Comparison of ENCODE assay signal across 15 cellular contexts in genomic region chr11:34621876-34622275, GRCh38. TPM values are rescaled to one million over a fixed set of nuclear protein-coding genes. Genes with fewer than 3 reads are reported as not detected.
DNase-seq lines count a peak whose midpoint lies in the region; ATAC-seq, FAIRE-seq and TF ChIP-seq lines count a peak whose summit lies in the region.
"Had no signal": no experiment of that assay in that cellular context is flagged by ENCODE, and none has a peak within 500 bp of the region (broad histone marks: within the 10 kb centered on the region; RNA-seq: fewer than 3 reads in every experiment).

No MANE protein-coding gene starts in this region.

- H3K27ac ChIP-seq in keratinocyte (ENCODE audit: control insufficient read depth, insufficient read depth, low read length), result peak overlapping the region; percentile 99
- H3K27ac ChIP-seq: neural progenitor cell, tibial artery had no signal

- BruUV-seq in Calu3 (replicated peaks; lab: Mats Ljungman, UMichigan), result no TSS peak

- no peak for ATAC-seq in HG03139 (IDR thresholded peaks at IDR 0.05; ENCODE audit: unreplicated experiment)
- ATAC-seq: activated T-cell treated with anti-CD3 and anti-CD28 coated beads, Interleukin-2, amount 50 U/mL, for 4 hours had no signal

- FAIRE-seq in keratinocyte (lab: Jason Lieb, UNC), result peak; percentile 87

- H3K4me2 ChIP-seq in keratinocyte (ENCODE audit: control insufficient read depth, extremely low read depth, insufficient read depth, low read depth, low read length), result peak overlapping the region; percentile 94
- H3K4me2 ChIP-seq: neural progenitor cell had no signal

- no peaks in the 10 kb centered on the region for H3K9me3 ChIP-seq in keratinocyte (ENCODE audit: control insufficient read depth, low read depth, low read length)
- H3K9me3 ChIP-seq: tibial artery had no signal

- no peak for TF ChIP-seq CTCF in Calu3 (IDR thresholded peaks at IDR 0.05; ENCODE audit: unreplicated experiment)
- no peak for TF ChIP-seq CTCF in keratinocyte (optimal IDR thresholded peaks at IDR 0.05 in 1 of 3, IDR thresholded peaks at IDR 0.05 in 1 of 3, conservative IDR thresholded peaks at IDR 0.05 in 1 of 3; ENCODE audit: extremely low read depth in 1 of 3, insufficient read depth in 2 of 3, low read length in 3 of 3)
- TF ChIP-seq CTCF in GM10248 (IDR thresholded peaks at IDR 0.05; ENCODE audit: control extremely low read depth, extremely low read depth, low read depth, missing control alignments), result no peak

- H4K20me1 ChIP-seq in keratinocyte (ENCODE audit: control insufficient read depth, extremely low read depth, insufficient read depth, low read length), result no peaks in the 10 kb centered on the region

- H3K27ac Mint-ChIP-seq in Calu3 (ENCODE audit: unreplicated experiment), result peak overlapping the region; percentile 96
- H3K27ac Mint-ChIP-seq: activated CD4-positive, alpha-beta T cell treated with anti-CD3 and anti-CD28 coated beads, Interleukin-2, amount 10 ng/mL, durations not matched to agents 7 days and 5 days; neural progenitor cell; T-helper 2 cell treated with Interferon-gamma antibody and Interleukin-4, amounts not matched to agents 5 μg/mL and 100 μg/mL, for 36 hours had no signal

- H3K79me2 ChIP-seq in keratinocyte (ENCODE audit: control insufficient read depth, insufficient read depth, low read length), result peaks cover 57% of the 10 kb centered on the region

- intact Hi-C loops in Calu3 (cut with micrococcal nuclease; ENCODE audit: unreplicated experiment), result loop anchor here (1.0 to 2.0 kb wide), 3 partner anchors 10 to 33 kb away; no protein-coding TSS in a partner anchor

- peak overlapping the region; percentile 98 for H3K9ac ChIP-seq in keratinocyte (ENCODE audit: control insufficient read depth, extremely low read depth, insufficient read depth, low read length)
- H3K9ac ChIP-seq: neural progenitor cell had no signal

- POLR2A ChIA-PET in GM10248 (lab: Yijun Ruan, JAX), result no interaction called here

- H3K36me3 Mint-ChIP-seq in Calu3 (ENCODE audit: insufficient read depth, unreplicated experiment), result peaks cover 71% of the 10 kb centered on the region
- H3K36me3 Mint-ChIP-seq: neural progenitor cell had no signal

- peaks cover 59% of the 10 kb centered on the region for H3K4me1 ChIP-seq in keratinocyte (ENCODE audit: control insufficient read depth, extremely low read depth, insufficient read depth, low read length)
- H3K4me1 ChIP-seq: neural progenitor cell, tibial artery had no signal

- dilution Hi-C loops in keratinocyte (cut with MboI; ENCODE audit: extremely low pct_ligation_motif_present, low sequenced_read_pairs), result no loop called here

- H3K27me3 ChIP-seq in keratinocyte (ENCODE audit: control insufficient read depth, extremely low read depth, insufficient read depth, low read length), result no peaks in the 10 kb centered on the region
- H3K27me3 ChIP-seq: neural progenitor cell had no signal

- peak overlapping the region; percentile 91 for H3K4me3 Mint-ChIP-seq in Calu3 (ENCODE audit: low read depth, unreplicated experiment)
- H3K4me3 Mint-ChIP-seq: activated CD4-positive, alpha-beta T cell treated with anti-CD3 and anti-CD28 coated beads, Interleukin-2, amount 10 ng/mL, durations not matched to agents 7 days and 5 days; activated T-cell treated with anti-CD3 and anti-CD28 coated beads, Interleukin-2, amount 50 U/mL, for 4 hours; neural progenitor cell; T-helper 2 cell treated with Interferon-gamma antibody and Interleukin-4, amounts not matched to agents 5 μg/mL and 100 μg/mL, for 36 hours had no signal

- DNase-seq in Calu3 (no peak), astrocyte of the hippocampus (ENCODE audit: low read depth, low spot score) (peak; percentile 27), keratinocyte (ENCODE audit: low read depth, low spot score) (no peak), putamen (ENCODE audit: low spot score) (peak; percentile 58), GM10248 (ENCODE audit: extremely low spot score) (no peak), NCI-H1930 (lab: John Stamatoyannopoulos, UW) (no peak)
- DNase-seq in central memory CD4-positive, alpha-beta T cell, result no peak
- DNase-seq: activated CD4-positive, alpha-beta T cell treated with anti-CD3 and anti-CD28 coated beads, Interleukin-2, amount 10 ng/mL, durations not matched to agents 7 days and 5 days; activated T-cell treated with anti-CD3 and anti-CD28 coated beads, Interleukin-2, amount 50 U/mL, for 4 hours; islet precursor cell; NCI-H524 treated with DMSO at 0.1 percent for 48 hours; tibial artery had no signal

- CTCF ChIA-PET in Calu3 (lab: Charles Lee) (interaction anchor here (1.0 to 2.7 kb wide), 8 partner anchors 16 to 33 kb away, joined by 3 to 11 read pairs (median 4); no protein-coding TSS in a partner anchor), GM10248 (lab: Yijun Ruan, JAX) (no interaction called here)

- no peaks in the 10 kb centered on the region for H3K27me3 Mint-ChIP-seq in Calu3 (ENCODE audit: unreplicated experiment)

- H3K36me3 ChIP-seq in keratinocyte (ENCODE audit: control insufficient read depth in 2 of 2, extremely low read depth in 1 of 2, insufficient read depth in 2 of 2, low read length in 2 of 2), result peaks cover 2 to 15% of the 10 kb centered on the region in 2 experiments
- H3K36me3 ChIP-seq: neural progenitor cell, tibial artery had no signal

- H3K9me1 ChIP-seq in keratinocyte (ENCODE audit: control insufficient read depth, extremely low read depth, insufficient read depth, low read length), result no peaks in the 10 kb centered on the region

- H3K9me3 Mint-ChIP-seq in Calu3 (ENCODE audit: low read depth, unreplicated experiment), result no peaks in the 10 kb centered on the region
- H3K9me3 Mint-ChIP-seq: activated T-cell treated with anti-CD3 and anti-CD28 coated beads, Interleukin-2, amount 50 U/mL, for 4 hours; neural progenitor cell; T-helper 2 cell treated with Interferon-gamma antibody and Interleukin-4, amounts not matched to agents 5 μg/mL and 100 μg/mL, for 36 hours had no signal

- peaks cover 47% of the 10 kb centered on the region for H3K4me1 Mint-ChIP-seq in Calu3 (ENCODE audit: low read depth, unreplicated experiment)
- H3K4me1 Mint-ChIP-seq: neural progenitor cell had no signal

- H2AFZ ChIP-seq in keratinocyte (ENCODE audit: control insufficient read depth, low read length), result no peak overlapping the region
- H2AFZ ChIP-seq: neural progenitor cell had no signal

- H3K4me3 ChIP-seq in keratinocyte (ENCODE audit: control insufficient read depth in 2 of 3, extremely low read depth in 1 of 3, insufficient read depth in 2 of 3, low read depth in 1 of 3, low read length in 3 of 3), result peak overlapping the region; percentile 46 to 90 (median 79)
- H3K4me3 ChIP-seq: neural progenitor cell, tibial artery had no signal

RNA-seq across cellular contexts. Expression of gene EHF, which starts 1.0 kb away (rescaled TPM):
- total RNA-seq in Calu3 (2022), result 286 and 299 TPM in 2 replicates
- polyA plus RNA-seq in keratinocyte, result 64.1 to 74.7 TPM (median 64.2 TPM) in 3 replicates
- 166 TPM for polyA plus RNA-seq in keratinocyte (2011; ENCODE audit: low read depth)
- polyA plus RNA-seq in keratinocyte (2011; cell fraction: cytosol; rRNA removed), result 35.4 and 44.1 TPM in 2 replicates
- 63.4 and 73.7 TPM in 2 replicates for polyA plus RNA-seq in keratinocyte (2011; cell fraction: nucleus; rRNA removed)
- 46.1 and 56.5 TPM in 2 replicates for polyA plus RNA-seq in keratinocyte (2012; ENCODE audit: low replicate concordance)
- 159 to 232 TPM (median 215 TPM) in 3 replicates for polyA minus RNA-seq in keratinocyte
- polyA minus RNA-seq in keratinocyte (2011; cell fraction: cytosol; rRNA and poly(A)+ RNA removed), result 70.0 TPM
- 73.6 and 104 TPM in 2 replicates for polyA minus RNA-seq in keratinocyte (2011; cell fraction: nucleus; rRNA and poly(A)+ RNA removed)

Comparison
In these comparisons a context has a peak if more than half of its experiments do, and no peak if none do; other contexts are left out.
1. DNase-seq: peak in astrocyte of the hippocampus (single experiment) and putamen (single experiment); none in Calu3 (single experiment), keratinocyte (single experiment), GM10248 (single experiment), NCI-H1930 (0 of 2) and central memory CD4-positive, alpha-beta T cell (single experiment).